In the genomic region with DNA sequence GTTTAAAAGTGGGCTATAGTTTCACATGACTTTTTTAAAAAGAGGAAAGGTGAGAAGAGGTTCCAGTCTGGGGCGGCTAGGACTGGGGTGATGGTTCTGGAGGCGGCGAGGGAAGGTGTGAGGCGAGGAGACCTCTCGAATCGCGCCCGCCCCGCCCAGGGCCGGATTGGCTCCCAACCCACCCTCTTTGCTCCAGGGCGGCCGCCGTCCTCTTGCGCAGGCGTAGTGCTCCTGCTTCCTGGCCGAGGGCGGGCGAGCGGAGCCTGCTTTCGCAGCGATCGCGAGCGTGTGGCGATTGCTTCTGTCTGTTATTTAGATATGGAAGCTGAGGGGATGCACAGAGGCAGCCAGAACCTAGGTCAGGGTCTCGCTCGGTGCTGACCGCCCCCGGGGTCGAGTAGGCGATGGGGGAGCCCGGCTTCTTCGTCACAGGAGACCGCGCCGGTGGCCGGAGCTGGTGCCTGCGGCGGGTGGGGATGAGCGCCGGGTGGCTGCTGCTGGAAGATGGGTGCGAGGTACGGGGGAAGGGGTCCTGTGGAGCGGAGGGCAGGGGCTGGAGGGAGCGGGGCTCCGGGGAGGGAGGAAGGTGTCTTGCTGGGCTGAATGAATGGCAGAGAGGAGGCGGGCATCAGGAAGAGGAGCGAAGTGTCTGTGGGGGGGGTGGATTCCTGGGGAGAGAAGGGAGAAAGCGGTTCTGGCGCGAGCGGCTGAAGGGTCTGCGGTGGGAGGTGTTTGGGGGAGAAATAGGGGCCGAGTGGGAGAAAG, we compare ENCODE assay signal across 8 cellular contexts. TPM values are rescaled to one million over a fixed set of nuclear protein-coding genes. Genes with fewer than 3 reads are reported as not detected.
DNase-seq lines count a peak whose midpoint lies in the region; ATAC-seq, FAIRE-seq and TF ChIP-seq lines count a peak whose summit lies in the region.

A gene with protein sequence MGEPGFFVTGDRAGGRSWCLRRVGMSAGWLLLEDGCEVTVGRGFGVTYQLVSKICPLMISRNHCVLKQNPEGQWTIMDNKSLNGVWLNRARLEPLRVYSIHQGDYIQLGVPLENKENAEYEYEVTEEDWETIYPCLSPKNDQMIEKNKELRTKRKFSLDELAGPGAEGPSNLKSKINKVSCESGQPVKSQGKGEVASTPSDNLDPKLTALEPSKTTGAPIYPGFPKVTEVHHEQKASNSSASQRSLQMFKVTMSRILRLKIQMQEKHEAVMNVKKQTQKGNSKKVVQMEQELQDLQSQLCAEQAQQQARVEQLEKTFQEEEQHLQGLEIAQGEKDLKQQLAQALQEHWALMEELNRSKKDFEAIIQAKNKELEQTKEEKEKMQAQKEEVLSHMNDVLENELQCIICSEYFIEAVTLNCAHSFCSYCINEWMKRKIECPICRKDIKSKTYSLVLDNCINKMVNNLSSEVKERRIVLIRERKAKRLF (plus strand): TSS at position 223 of the 765 bp plus-strand sequence. CDS start 182 bp downstream, at position 405.

- H3K27ac ChIP-seq in ACC112 (ENCODE audit: low read depth, low read length), result no peak within 1 kb of the TSS
- peak within 1 kb of the TSS in 1 of 2 donors; percentile 58 for H3K27ac ChIP-seq in small intestine (ENCODE audit: low read depth in 1 of 2, low read length in 1 of 2)

- FAIRE-seq in small intestine (lab: Jason Lieb, UNC), result no peak

- TF ChIP-seq CTCF in WI38 (IDR thresholded peaks at IDR 0.05; ENCODE audit: low read depth, low read length), result no peak
- no peak for TF ChIP-seq CTCF in cardiac fibroblast (IDR thresholded peaks at IDR 0.05; ENCODE audit: low read depth, low read length)

- H3K27me3 ChIP-seq in ACC112 (ENCODE audit: insufficient read depth, low read length) (no peaks in the 10 kb centered on the region), small intestine (ENCODE audit: control insufficient read depth in 2 of 2, insufficient read depth in 2 of 2, low read length in 2 of 2) (no peaks in the 10 kb centered on the region)

- peak; percentile 88 for ATAC-seq in GM18867 (IDR thresholded peaks at IDR 0.05; ENCODE audit: unreplicated experiment)
- peak; percentile 88 for ATAC-seq in HG03103 (IDR thresholded peaks at IDR 0.05; ENCODE audit: low read depth, unreplicated experiment)

- H3K4me3 ChIP-seq in ACC112 (ENCODE audit: low read depth, low read length) (peak within 1 kb of the TSS; percentile 83), WI38 (ENCODE audit: low read depth, low read length) (peak within 1 kb of the TSS; percentile 93), cardiac fibroblast (replicated peaks in 1 of 2; ENCODE audit: low read depth in 2 of 2, low read length in 2 of 2) (peak within 1 kb of the TSS; percentile 94 to 95), small intestine (ENCODE audit: low read depth in 1 of 2, low read length in 2 of 2) (peak within 1 kb of the TSS; percentile 87 to 97)

- DNase-seq in NCI-H2196 treated with DMSO at 0.1 percent for 48 hours (lab: John Stamatoyannopoulos, UW; ENCODE audit: unreplicated experiment) (peak; percentile 87), cardiac fibroblast (ENCODE audit: low read depth in 2 of 2) (peak; percentile 85 to 90), iPS-NIHi11 (ENCODE audit: low spot score) (peak; percentile 100), small intestine (peak; percentile 84)

- 0 to 1% (median 0%) methylated on average over 51 to 54 of the region's 54 CpGs for WGBS in small intestine, 3 donors

- no peaks in the 10 kb centered on the region for H3K36me3 ChIP-seq in ACC112 (ENCODE audit: insufficient read depth, low read length)
- H3K36me3 ChIP-seq in small intestine (ENCODE audit: control insufficient read depth in 2 of 2, insufficient read depth in 2 of 2, low read length in 2 of 2), result no peaks in the 10 kb centered on the region

- no peaks in the 10 kb centered on the region for H3K9me3 ChIP-seq in small intestine (ENCODE audit: control insufficient read depth, low read depth)

- peaks cover 47% of the 10 kb centered on the region for H3K79me2 ChIP-seq in ACC112 (ENCODE audit: control insufficient read depth, insufficient read depth, low read length, unreplicated experiment)

- H3K4me1 ChIP-seq in ACC112 (ENCODE audit: control insufficient read depth, insufficient read depth, low read length, unreplicated experiment), result peaks cover 7% of the 10 kb centered on the region
- H3K4me1 ChIP-seq in small intestine (ENCODE audit: control insufficient read depth in 2 of 2, insufficient read depth in 1 of 2, low read depth in 1 of 2, low read length in 1 of 2), result peaks cover 0 to 3% of the 10 kb centered on the region in 2 donors

- H2AFZ ChIP-seq in ACC112 (ENCODE audit: low read length, unreplicated experiment), result peak within 1 kb of the TSS; percentile 96

RNA-seq across cellular contexts. Expression of the gene that starts here (rescaled TPM):
- polyA plus RNA-seq in small intestine, result 10 to 100 TPM; 12.7 to 13.5 (median 13.3) TPM
